ENCODE assay signal across 11 cellular contexts in the genomic region with DNA sequence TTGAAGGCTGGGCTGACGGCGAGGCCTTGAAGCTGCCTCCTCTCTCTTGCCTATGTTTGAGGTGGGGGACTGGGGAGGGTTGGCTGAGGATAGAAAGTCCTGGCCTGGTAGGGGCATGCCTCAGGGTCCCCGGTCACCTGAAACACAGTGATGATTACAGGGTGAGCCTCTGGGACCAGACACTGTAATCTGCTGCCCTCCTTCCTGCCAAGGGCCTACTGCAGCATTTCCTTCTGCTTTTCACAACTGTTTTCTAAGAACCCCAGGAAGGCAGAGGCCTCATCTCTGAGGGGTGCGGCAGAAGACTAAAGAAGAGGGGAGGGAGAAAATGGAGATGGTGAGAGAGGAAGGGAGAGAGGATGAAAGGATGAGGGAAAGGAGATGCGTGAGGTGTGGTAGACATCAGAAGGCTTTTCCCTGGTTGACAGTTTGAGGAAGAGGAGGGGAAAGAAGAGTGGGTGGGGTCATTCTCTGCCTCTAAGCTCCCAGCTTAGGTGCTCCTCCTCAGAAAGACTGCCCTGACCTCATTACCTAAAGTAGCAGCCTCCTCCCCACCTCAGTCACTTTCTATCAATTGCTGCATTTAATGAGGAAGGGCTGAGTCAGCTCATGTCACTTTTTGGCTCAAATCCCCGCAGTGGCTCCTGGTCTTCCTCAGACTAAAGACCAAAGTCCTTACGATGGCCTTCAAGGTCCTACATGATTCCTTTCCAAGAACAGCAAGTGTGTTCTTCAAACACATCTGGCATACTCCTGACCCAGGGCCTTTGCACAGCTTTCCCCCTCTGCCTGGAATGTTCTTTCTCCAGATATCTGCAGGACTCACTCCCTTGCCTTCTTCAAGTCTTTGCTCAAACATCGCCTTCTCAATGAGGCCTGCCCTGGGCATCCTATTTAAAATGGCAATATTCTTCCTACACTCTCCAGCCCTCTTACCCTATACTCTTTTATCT. TPM values are rescaled to one million over a fixed set of nuclear protein-coding genes. Genes with fewer than 3 reads are reported as not detected.
DNase-seq lines count a peak whose midpoint lies in the region; ATAC-seq and TF ChIP-seq lines count a peak whose summit lies in the region.
"Had no signal": no experiment of that assay in that cellular context is flagged by ENCODE, and none has a peak within 500 bp of the region (broad histone marks: within the 10 kb centered on the region; RNA-seq: fewer than 3 reads in every experiment).

No MANE protein-coding gene starts in this region.

- no peak for TF ChIP-seq POLR2A in erythroblast (IDR thresholded peaks at IDR 0.05; ENCODE audit: low read length)
- TF ChIP-seq POLR2A in esophagus muscularis mucosa (IDR thresholded peaks at IDR 0.05; ENCODE audit: low read depth) = no peak

- no peaks in the 10 kb centered on the region for H3K9me3 ChIP-seq in PC-3 (ENCODE audit: low read length)
- H3K9me3 ChIP-seq in esophagus muscularis mucosa = no peaks in the 10 kb centered on the region
- H3K9me3 ChIP-seq: left lung had no signal

- H3K9ac ChIP-seq in PC-3 (ENCODE audit: low read length) = no peak overlapping the region

- peak overlapping the region; percentile 71 for H3K27ac Mint-ChIP-seq in activated naive CD4-positive, alpha-beta T cell treated with anti-CD3 and anti-CD28 coated beads, Interleukin-2, amount 10 ng/mL, durations not matched to agents 7 days and 5 days
- H3K27ac Mint-ChIP-seq in activated naive CD4-positive, alpha-beta T cell treated with anti-CD3 and anti-CD28 coated beads for 36 hours = no peak overlapping the region
- H3K27ac Mint-ChIP-seq in stimulated activated naive B cell treated with anti-CD40 and anti-IgM and Interleukin-4, amounts not matched to agents 10 μg/mL and 1 μg/mL and 100 μg/mL, for 72 hours = peak overlapping the region; percentile 79
- no peak overlapping the region for H3K27ac Mint-ChIP-seq in activated T-cell treated with anti-CD3 and anti-CD28 coated beads, Interleukin-2, amount 50 U/mL, for 24 hours

- peaks cover 35% of the 10 kb centered on the region for H3K4me1 ChIP-seq in PC-3 (ENCODE audit: insufficient read depth, low read length)
- H3K4me1 ChIP-seq in esophagus muscularis mucosa = peaks cover 0 to 18% (median 0%) of the 10 kb centered on the region in 4 donors

- no peak overlapping the region for H2AFZ ChIP-seq in PC-3 (ENCODE audit: low read length)

- TF ChIP-seq CTCF in PC-3 (conservative IDR thresholded peaks at IDR 0.05; ENCODE audit: low read depth, low read length) (no peak), esophagus muscularis mucosa (IDR thresholded peaks at IDR 0.05) (no peak)

- BruUV-seq in PC-3 (replicated peaks; lab: Mats Ljungman, UMichigan) = no TSS peak

- 74% methylated on average over 8 of the region's 8 CpGs for WGBS in esophagus muscularis mucosa

- H3K27me3 Mint-ChIP-seq in activated naive CD4-positive, alpha-beta T cell treated with anti-CD3 and anti-CD28 coated beads, Interleukin-2, amount 10 ng/mL, durations not matched to agents 7 days and 5 days = peaks cover 10% of the 10 kb centered on the region
- H3K27me3 Mint-ChIP-seq in activated naive CD4-positive, alpha-beta T cell treated with anti-CD3 and anti-CD28 coated beads for 36 hours (ENCODE audit: low read depth) = no peaks in the 10 kb centered on the region
- peaks cover 0 to 7% of the 10 kb centered on the region in 2 donors for H3K27me3 Mint-ChIP-seq in stimulated activated naive B cell treated with anti-CD40 and anti-IgM and Interleukin-4, amounts not matched to agents 10 μg/mL and 1 μg/mL and 100 μg/mL, for 72 hours
- H3K27me3 Mint-ChIP-seq in activated T-cell treated with anti-CD3 and anti-CD28 coated beads, Interleukin-2, amount 50 U/mL, for 24 hours = no peaks in the 10 kb centered on the region

- H3K9me3 Mint-ChIP-seq in activated naive CD4-positive, alpha-beta T cell treated with anti-CD3 and anti-CD28 coated beads, Interleukin-2, amount 10 ng/mL, durations not matched to agents 7 days and 5 days = no peaks in the 10 kb centered on the region
- H3K9me3 Mint-ChIP-seq in activated naive CD4-positive, alpha-beta T cell treated with anti-CD3 and anti-CD28 coated beads for 36 hours = no peaks in the 10 kb centered on the region
- H3K9me3 Mint-ChIP-seq in stimulated activated naive B cell treated with anti-CD40 and anti-IgM and Interleukin-4, amounts not matched to agents 10 μg/mL and 1 μg/mL and 100 μg/mL, for 72 hours = no peaks in the 10 kb centered on the region
- H3K9me3 Mint-ChIP-seq in activated T-cell treated with anti-CD3 and anti-CD28 coated beads, Interleukin-2, amount 50 U/mL, for 24 hours = no peaks in the 10 kb centered on the region

- no peaks in the 10 kb centered on the region for H4K20me1 ChIP-seq in PC-3 (ENCODE audit: low read length)

- no peak overlapping the region; the same call in 1 of the 2 replicates for H3K4me2 ChIP-seq in PC-3 (ENCODE audit: low read length)

- H3F3A ChIP-seq in PC-3 (ENCODE audit: low read length, unreplicated experiment) = no peaks in the 10 kb centered on the region

- no peaks in the 10 kb centered on the region for H3K9me2 ChIP-seq in PC-3 (replicated peaks; ENCODE audit: low read length)

- no peak overlapping the region for H3K27ac ChIP-seq in PC-3 (ENCODE audit: low read length)
- no peak overlapping the region for H3K27ac ChIP-seq in esophagus muscularis mucosa (replicated peaks in 1 of 4)

- no peaks in the 10 kb centered on the region for H3K27me3 ChIP-seq in PC-3 (ENCODE audit: low read length)
- no peaks in the 10 kb centered on the region for H3K27me3 ChIP-seq in esophagus muscularis mucosa
- H3K27me3 ChIP-seq: left lung had no signal

- H3K4me3 ChIP-seq in PC-3 (ENCODE audit: low read length) = no peak overlapping the region
- H3K4me3 ChIP-seq in esophagus muscularis mucosa = no peak overlapping the region
- H3K4me3 ChIP-seq: left lung had no signal

- no peaks in the 10 kb centered on the region for H3K36me3 ChIP-seq in PC-3 (ENCODE audit: low read depth, low read length)
- no peaks in the 10 kb centered on the region for H3K36me3 ChIP-seq in esophagus muscularis mucosa
- H3K36me3 ChIP-seq: left lung had no signal

- CTCF ChIA-PET in activated naive CD4-positive, alpha-beta T cell treated with anti-CD3 and anti-CD28 coated beads, Interleukin-2, amount 10 ng/mL, durations not matched to agents 7 days and 5 days (lab: Charles Lee) = interaction anchor here (1.1 kb wide), 1 partner anchor 26 kb away, joined by 5 read pairs; no protein-coding TSS in a partner anchor
- CTCF ChIA-PET in activated naive CD4-positive, alpha-beta T cell treated with anti-CD3 and anti-CD28 coated beads for 36 hours (lab: Charles Lee) = interaction anchor here (0.8 kb wide), 1 partner anchor 25 kb away, joined by 3 read pairs; no protein-coding TSS in a partner anchor
- CTCF ChIA-PET in PC-3 (lab: Charles Lee) = interaction anchor here (0.5 kb wide), 1 partner anchor 25 kb away, joined by 5 read pairs; no protein-coding TSS in a partner anchor

- no peaks in the 10 kb centered on the region for H3K36me3 Mint-ChIP-seq in activated naive CD4-positive, alpha-beta T cell treated with anti-CD3 and anti-CD28 coated beads, Interleukin-2, amount 10 ng/mL, durations not matched to agents 7 days and 5 days
- H3K36me3 Mint-ChIP-seq in activated naive CD4-positive, alpha-beta T cell treated with anti-CD3 and anti-CD28 coated beads for 36 hours (ENCODE audit: low read depth) = no peaks in the 10 kb centered on the region
- no peaks in the 10 kb centered on the region for H3K36me3 Mint-ChIP-seq in stimulated activated naive B cell treated with anti-CD40 and anti-IgM and Interleukin-4, amounts not matched to agents 10 μg/mL and 1 μg/mL and 100 μg/mL, for 72 hours
- no peaks in the 10 kb centered on the region for H3K36me3 Mint-ChIP-seq in activated T-cell treated with anti-CD3 and anti-CD28 coated beads, Interleukin-2, amount 50 U/mL, for 24 hours (ENCODE audit: low read depth)

- H3K4me1 Mint-ChIP-seq in activated naive CD4-positive, alpha-beta T cell treated with anti-CD3 and anti-CD28 coated beads, Interleukin-2, amount 10 ng/mL, durations not matched to agents 7 days and 5 days = peaks cover 26% of the 10 kb centered on the region
- peaks cover 7% of the 10 kb centered on the region for H3K4me1 Mint-ChIP-seq in activated naive CD4-positive, alpha-beta T cell treated with anti-CD3 and anti-CD28 coated beads for 36 hours (ENCODE audit: low read depth)
- H3K4me1 Mint-ChIP-seq in stimulated activated naive B cell treated with anti-CD40 and anti-IgM and Interleukin-4, amounts not matched to agents 10 μg/mL and 1 μg/mL and 100 μg/mL, for 72 hours = peaks cover 14 to 22% of the 10 kb centered on the region in 2 donors
- no peaks in the 10 kb centered on the region for H3K4me1 Mint-ChIP-seq in activated T-cell treated with anti-CD3 and anti-CD28 coated beads, Interleukin-2, amount 50 U/mL, for 24 hours (ENCODE audit: low read depth)

- intact Hi-C loops in activated naive CD4-positive, alpha-beta T cell treated with anti-CD3 and anti-CD28 coated beads for 36 hours (cut with micrococcal nuclease) = no loop called here
- intact Hi-C loops in PC-3 (cut with micrococcal nuclease) (no loop called here), esophagus muscularis mucosa (cut with DNase I) (no loop called here)

- no peak for TF ChIP-seq EP300 in esophagus muscularis mucosa (IDR thresholded peaks at IDR 0.05)

- no peaks in the 10 kb centered on the region for H3K79me2 ChIP-seq in PC-3 (ENCODE audit: low read length)

- H3K4me3 Mint-ChIP-seq in activated naive CD4-positive, alpha-beta T cell treated with anti-CD3 and anti-CD28 coated beads, Interleukin-2, amount 10 ng/mL, durations not matched to agents 7 days and 5 days = no peak overlapping the region
- H3K4me3 Mint-ChIP-seq in activated naive CD4-positive, alpha-beta T cell treated with anti-CD3 and anti-CD28 coated beads for 36 hours = no peak overlapping the region
- no peak overlapping the region for H3K4me3 Mint-ChIP-seq in stimulated activated naive B cell treated with anti-CD40 and anti-IgM and Interleukin-4, amounts not matched to agents 10 μg/mL and 1 μg/mL and 100 μg/mL, for 72 hours
- H3K4me3 Mint-ChIP-seq in activated T-cell treated with anti-CD3 and anti-CD28 coated beads, Interleukin-2, amount 50 U/mL, for 24 hours = no peak overlapping the region

- peak; percentile 32 for DNase-seq in activated naive CD4-positive, alpha-beta T cell treated with anti-CD3 and anti-CD28 coated beads, Interleukin-2, amount 10 ng/mL, durations not matched to agents 7 days and 5 days
- DNase-seq in activated naive CD4-positive, alpha-beta T cell treated with anti-CD3 and anti-CD28 coated beads for 36 hours = no peak
- DNase-seq in PC-3 (peak; percentile 63), erythroblast (lab: John Stamatoyannopoulos, UW) (peak; percentile 34 to 77), esophagus muscularis mucosa (ENCODE audit: extremely low spot score) (no peak), DMS79 treated with DMSO at 0.1 percent for 48 hours (lab: John Stamatoyannopoulos, UW) (no peak)
- DNase-seq in stimulated activated naive B cell treated with anti-CD40 and anti-IgM and Interleukin-4, amounts not matched to agents 10 μg/mL and 1 μg/mL and 100 μg/mL, for 72 hours = no peak
- DNase-seq in activated T-cell treated with anti-CD3 and anti-CD28 coated beads, Interleukin-2, amount 50 U/mL, for 24 hours = no peak
- DNase-seq: activated CD4-positive, alpha-beta T cell treated with anti-CD3 and anti-CD28 coated beads, Interleukin-2, amount 50 U/mL, for 48 hours; NCI-H1105 treated with DMSO at 0.1 percent for 48 hours had no signal

- POLR2A ChIA-PET in PC-3 (lab: Charles Lee; ENCODE audit: unreplicated experiment) = interaction anchor here (0.6 kb wide), 1 partner anchor 175 kb away, joined by 4 read pairs; no protein-coding TSS in a partner anchor

- ATAC-seq in PC-3 = peak; percentile 28
- peak; percentile 60 to 68 for ATAC-seq in stimulated activated naive B cell treated with anti-CD40 and anti-IgM and Interleukin-4, amounts not matched to agents 10 μg/mL and 1 μg/mL and 100 μg/mL, for 72 hours (replicated peaks)

RNA-seq across cellular contexts. Expression of a gene that starts 29.9 kb away (rescaled TPM):
- 10 to 100 TPM; 35.9 to 37.3 TPM for total RNA-seq in activated naive CD4-positive, alpha-beta T cell treated with anti-CD3 and anti-CD28 coated beads for 36 hours
- total RNA-seq in PC-3 (2014; rRNA removed) (146 and 190 TPM in 2 replicates), esophagus muscularis mucosa (10 to 100 TPM; 39.2 to 58.5 (median 45.0) TPM)

Comparison
In these comparisons a context has a peak if more than half of its experiments do, and no peak if none do; other contexts are left out.
1. DNase-seq: peak in activated naive CD4-positive, alpha-beta T cell treated with anti-CD3 and anti-CD28 coated beads, Interleukin-2, amount 10 ng/mL, durations not matched to agents 7 days and 5 days (single experiment), PC-3 (single experiment) and erythroblast (2 of 2); none in activated naive CD4-positive, alpha-beta T cell treated with anti-CD3 and anti-CD28 coated beads for 36 hours (single experiment), stimulated activated naive B cell treated with anti-CD40 and anti-IgM and Interleukin-4, amounts not matched to agents 10 μg/mL and 1 μg/mL and 100 μg/mL, for 72 hours (single experiment), activated T-cell treated with anti-CD3 and anti-CD28 coated beads, Interleukin-2, amount 50 U/mL, for 24 hours (single experiment), esophagus muscularis mucosa (single experiment) and DMS79 treated with DMSO at 0.1 percent for 48 hours (single experiment).
2. H3K27ac Mint-ChIP-seq: peak in activated naive CD4-positive, alpha-beta T cell treated with anti-CD3 and anti-CD28 coated beads, Interleukin-2, amount 10 ng/mL, durations not matched to agents 7 days and 5 days (single experiment) and stimulated activated naive B cell treated with anti-CD40 and anti-IgM and Interleukin-4, amounts not matched to agents 10 μg/mL and 1 μg/mL and 100 μg/mL, for 72 hours (single experiment); none in activated naive CD4-positive, alpha-beta T cell treated with anti-CD3 and anti-CD28 coated beads for 36 hours (single experiment) and activated T-cell treated with anti-CD3 and anti-CD28 coated beads, Interleukin-2, amount 50 U/mL, for 24 hours (single experiment).